1 cellular context compared by ENCODE assay signal in genomic region chr1:211258756-211259595, GRCh38.
A peak's percentile ranks its signal among the peaks of the same experiment; 100 is the strongest.
TF ChIP-seq lines count a peak whose summit lies in the region.

TSS of gene RCOR3 (plus strand) at chr1:211259366. CDS start at chr1:211259561, 195 bp downstream.

TF ChIP-seq in HepG2, 621 proteins besides CTCF, POLR2A, EP300 and RAD21 (continued from another document and continues in another):
- TF ChIP-seq GZF1 (CRISPR knock-in tag; IDR thresholded peaks at IDR 0.05) (0 out of 2 replicates have a peak, but pooled peaks have one; percentile 38), KDM4B (CRISPR knock-in tag; IDR thresholded peaks at IDR 0.05) (no peak; the same call in 1 of the 2 replicates), MNT (IDR thresholded peaks at IDR 0.05) (no peak), ZNF816 (CRISPR knock-in tag; IDR thresholded peaks at IDR 0.05; ENCODE audit: borderline replicate concordance) (peak; percentile 93), LBX2 (CRISPR knock-in tag; IDR thresholded peaks at IDR 0.05; ENCODE audit: borderline replicate concordance) (no peak), ZNF781 (CRISPR knock-in tag; IDR thresholded peaks at IDR 0.05; ENCODE audit: borderline replicate concordance, not compliant biosample characterization) (peak; percentile 65), SMC3 (IDR thresholded peaks at IDR 0.05; ENCODE audit: low read length) (no peak), SUZ12 (IDR thresholded peaks at IDR 0.05; ENCODE audit: low read depth, low read length) (no peak), FOXP1 (IDR thresholded peaks at IDR 0.05) (no peak), FOXP1 (CRISPR knock-in tag; IDR thresholded peaks at IDR 0.05) (no peak), CBX1 (IDR thresholded peaks at IDR 0.05; ENCODE audit: low read depth) (no peak), GPN1 (CRISPR knock-in tag; IDR thresholded peaks at IDR 0.05; ENCODE audit: borderline replicate concordance) (no peak), ZNF407 (CRISPR knock-in tag; IDR thresholded peaks at IDR 0.05; ENCODE audit: not compliant biosample characterization) (peak; percentile 42), ZNF3 (CRISPR knock-in tag; IDR thresholded peaks at IDR 0.05) (no peak), ZNF558 (CRISPR knock-in tag; IDR thresholded peaks at IDR 0.05; ENCODE audit: borderline replicate concordance) (peak; percentile 72; the same call in 1 of the 2 replicates), SIN3A (IDR thresholded peaks at IDR 0.05; ENCODE audit: borderline replicate concordance, low read depth, low read length) (peak; percentile 81; the same call in 1 of the 2 replicates), PHB2 (IDR thresholded peaks at IDR 0.05; ENCODE audit: partially characterized antibody) (no peak), ZNF788 (CRISPR knock-in tag; IDR thresholded peaks at IDR 0.05; ENCODE audit: borderline replicate concordance) (peak; percentile 78), ZNF607 (CRISPR knock-in tag; IDR thresholded peaks at IDR 0.05; ENCODE audit: borderline replicate concordance) (peak; percentile 86), SIX4 (CRISPR knock-in tag; IDR thresholded peaks at IDR 0.05) (peak; percentile 39; the same call in 1 of the 2 replicates), PRPF4 (IDR thresholded peaks at IDR 0.05; ENCODE audit: low read depth, low read length, poor library complexity, severe bottlenecking) (peak; percentile 99), KDM5A (IDR thresholded peaks at IDR 0.05; ENCODE audit: borderline replicate concordance, low read length) (no peak), ZNF274 (CRISPR knock-in tag; IDR thresholded peaks at IDR 0.05) (peak; percentile 77; the same call in 1 of the 2 replicates), ZNF710 (CRISPR knock-in tag; IDR thresholded peaks at IDR 0.05; ENCODE audit: borderline replicate concordance) (no peak; the same call in 1 of the 2 replicates), NR3C1 (CRISPR knock-in tag; IDR thresholded peaks at IDR 0.05) (no peak), ZFP36 (IDR thresholded peaks at IDR 0.05; ENCODE audit: borderline replicate concordance, low read depth, low read length, partially characterized antibody) (no peak), ZBTB21 (CRISPR knock-in tag; IDR thresholded peaks at IDR 0.05) (no peak), DNMT1 (CRISPR knock-in tag; IDR thresholded peaks at IDR 0.05) (0 out of 2 replicates have a peak, but pooled peaks have one; percentile 68), SMAD1 (CRISPR knock-in tag; IDR thresholded peaks at IDR 0.05; ENCODE audit: borderline replicate concordance, low read depth) (peak; percentile 27; the same call in 1 of the 2 replicates), ZNF629 (CRISPR knock-in tag; conservative IDR thresholded peaks at IDR 0.05) (peak; percentile 38; the same call in 1 of the 2 replicates), GFI1 (CRISPR knock-in tag; IDR thresholded peaks at IDR 0.05; ENCODE audit: borderline replicate concordance) (peak; percentile 19; the same call in 1 of the 2 replicates), TBX3 (IDR thresholded peaks at IDR 0.05; ENCODE audit: borderline replicate concordance) (no peak), HOXA7 (CRISPR knock-in tag; IDR thresholded peaks at IDR 0.05) (no peak), PATZ1 (CRISPR knock-in tag; IDR thresholded peaks at IDR 0.05) (peak; percentile 100), CEBPB (IDR thresholded peaks at IDR 0.05; ENCODE audit: borderline replicate concordance, low read depth, low read length) (no peak), ZNF574 (CRISPR knock-in tag; IDR thresholded peaks at IDR 0.05) (peak; percentile 69), GATAD1 (CRISPR knock-in tag; IDR thresholded peaks at IDR 0.05) (peak; percentile 46; the same call in 1 of the 2 replicates), ATF7 (IDR thresholded peaks at IDR 0.05) (no peak), ATF7 (CRISPR knock-in tag; IDR thresholded peaks at IDR 0.05) (0 out of 2 replicates have a peak, but pooled peaks have one; percentile 38), KDM6A (CRISPR knock-in tag; IDR thresholded peaks at IDR 0.05; ENCODE audit: low read depth) (no peak), E2F5 (CRISPR knock-in tag; conservative IDR thresholded peaks at IDR 0.05) (peak; percentile 53; the same call in 1 of the 2 replicates), ZNF18 (CRISPR knock-in tag; IDR thresholded peaks at IDR 0.05; ENCODE audit: insufficient replicate concordance) (no peak), SALL1 (CRISPR knock-in tag; IDR thresholded peaks at IDR 0.05) (peak; percentile 52), JUNB (CRISPR knock-in tag; IDR thresholded peaks at IDR 0.05; ENCODE audit: borderline replicate concordance) (no peak), ZNF180 (CRISPR knock-in tag; IDR thresholded peaks at IDR 0.05; ENCODE audit: borderline replicate concordance, low read depth) (no peak)
